Comparison of ENCODE assay signal across 8 cellular contexts in the genomic region with DNA sequence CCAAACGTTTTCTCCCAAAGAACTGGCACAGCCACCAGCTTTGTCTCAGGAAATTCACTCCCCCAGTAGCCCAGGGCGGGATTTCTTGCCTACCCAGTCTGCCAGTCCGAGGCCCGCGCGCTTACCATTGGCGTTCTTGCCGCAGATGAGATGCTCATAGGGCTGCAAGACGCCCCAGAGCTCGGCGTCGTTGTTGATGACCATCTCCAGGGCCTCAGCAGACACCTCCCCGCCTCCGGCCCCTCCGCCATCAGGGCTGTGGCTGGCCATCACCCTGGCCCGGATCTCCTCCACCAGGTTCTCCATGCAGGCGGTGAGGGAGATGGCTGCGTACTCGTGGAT. TPM values are rescaled to one million over a fixed set of nuclear protein-coding genes. Genes with fewer than 3 reads are reported as not detected.
DNase-seq lines count a peak whose midpoint lies in the region; ATAC-seq and TF ChIP-seq lines count a peak whose summit lies in the region.

No MANE protein-coding gene starts in this region.

- H3K27ac ChIP-seq in heart right ventricle (peak overlapping the region in 7 of 10 donors; percentile 57 to 87 (median 81)), gastrocnemius medialis (peak overlapping the region; percentile 90 to 96 (median 91))

- H3K4me1 ChIP-seq in heart right ventricle (peaks cover 9 to 46% (median 37%) of the 10 kb centered on the region in 9 donors), gastrocnemius medialis (peaks cover 24 to 30% of the 10 kb centered on the region in 2 donors)

- H3K27ac Mint-ChIP-seq in stimulated activated naive CD8-positive, alpha-beta T cell treated with anti-CD3 and anti-CD28 coated beads, Interleukin-15, Interleukin-2, amounts not matched to agents 100 ng/mL and 50 ng/mL, for 24 hours: no peak overlapping the region

- TF ChIP-seq POLR2A in gastrocnemius medialis (IDR thresholded peaks at IDR 0.05): no peak

- 2 to 4% methylated on average over 19 of the region's 19 CpGs for WGBS in heart right ventricle, 2 donors

- no peaks in the 10 kb centered on the region for H3K9me3 Mint-ChIP-seq in stimulated activated naive CD8-positive, alpha-beta T cell treated with anti-CD3 and anti-CD28 coated beads, Interleukin-15, Interleukin-2, amounts not matched to agents 100 ng/mL and 50 ng/mL, for 24 hours

- H3K4me3 Mint-ChIP-seq in stimulated activated naive CD8-positive, alpha-beta T cell treated with anti-CD3 and anti-CD28 coated beads, Interleukin-15, Interleukin-2, amounts not matched to agents 100 ng/mL and 50 ng/mL, for 24 hours: peak overlapping the region; percentile 83

- TF ChIP-seq CTCF in heart right ventricle (IDR thresholded peaks at IDR 0.05) (no peak), gastrocnemius medialis (IDR thresholded peaks at IDR 0.05 in 4 of 5, conservative IDR thresholded peaks at IDR 0.05 in 1 of 5) (no peak)

- in situ Hi-C loops in gastrocnemius medialis (cut with MboI; ENCODE audit: low sequenced_read_pairs in 4 of 4): loop anchor here in 2 of 4 donors (5.0 to 25.0 kb wide), 2 partner anchors 179 to 369 kb away; no protein-coding TSS in a partner anchor

- H3K4me3 ChIP-seq in heart right ventricle: peak overlapping the region; percentile 26 to 88 (median 68)
- peak overlapping the region; percentile 69 to 93 (median 79) for H3K4me3 ChIP-seq in gastrocnemius medialis

- H3K36me3 Mint-ChIP-seq in stimulated activated naive CD8-positive, alpha-beta T cell treated with anti-CD3 and anti-CD28 coated beads, Interleukin-15, Interleukin-2, amounts not matched to agents 100 ng/mL and 50 ng/mL, for 24 hours (ENCODE audit: low read depth): peaks cover 7% of the 10 kb centered on the region

- H3K27me3 ChIP-seq in heart right ventricle: peaks cover 0 to 48% (median 33%) of the 10 kb centered on the region in 7 donors
- peaks cover 0 to 11% (median 0%) of the 10 kb centered on the region in 3 donors for H3K27me3 ChIP-seq in gastrocnemius medialis

- peaks cover 28% of the 10 kb centered on the region for H3K4me1 Mint-ChIP-seq in stimulated activated naive CD8-positive, alpha-beta T cell treated with anti-CD3 and anti-CD28 coated beads, Interleukin-15, Interleukin-2, amounts not matched to agents 100 ng/mL and 50 ng/mL, for 24 hours (ENCODE audit: low read depth)

- no peaks in the 10 kb centered on the region for H3K9me3 ChIP-seq in heart right ventricle
- H3K9me3 ChIP-seq in gastrocnemius medialis: no peaks in the 10 kb centered on the region

- no peak for DNase-seq in stimulated activated naive CD8-positive, alpha-beta T cell treated with anti-CD3 and anti-CD28 coated beads, Interleukin-15, Interleukin-2, amounts not matched to agents 100 U/mL and 50 U/mL, for 24 hours
- DNase-seq in activated CD8-positive, alpha-beta memory T cell treated with anti-CD3 and anti-CD28 coated beads, Interleukin-2, amount 50 U/mL, for 48 hours: peak; percentile 61
- peak in 1 of 2 donors; percentile 23 for DNase-seq in heart right ventricle
- peak in 1 of 2 donors; percentile 18 for DNase-seq in gastrocnemius medialis
- no peak for DNase-seq in NCI-H2029 (lab: John Stamatoyannopoulos, UW)
- no peak for DNase-seq in pons (ENCODE audit: low spot score)

- H3K36me3 ChIP-seq in heart right ventricle (no peaks in the 10 kb centered on the region), gastrocnemius medialis (no peaks in the 10 kb centered on the region)

- H3K27me3 Mint-ChIP-seq in stimulated activated naive CD8-positive, alpha-beta T cell treated with anti-CD3 and anti-CD28 coated beads, Interleukin-15, Interleukin-2, amounts not matched to agents 100 ng/mL and 50 ng/mL, for 24 hours: peaks cover 59% of the 10 kb centered on the region

- intact Hi-C loops in heart right ventricle (cut with DNase I): loop anchor here in 7 of 10 donors (5.0 to 10.0 kb wide), 11 partner anchors 44 to 499 kb away; a partner anchor contains a TSS
- intact Hi-C loops in gastrocnemius medialis (cut with DNase I; ENCODE audit: low total_unique reads): loop anchor here (5.0 kb wide), 2 partner anchors 499 to 561 kb away; a partner anchor contains a TSS

- ATAC-seq in stimulated activated naive CD8-positive, alpha-beta T cell treated with anti-CD3 and anti-CD28 coated beads, Interleukin-15, Interleukin-2, amounts not matched to agents 100 U/mL and 50 U/mL, for 24 hours: no peak
- ATAC-seq in heart right ventricle (peak in 1 of 8 donors; percentile 2), gastrocnemius medialis (no peak), HG03175 (IDR thresholded peaks at IDR 0.05; ENCODE audit: unreplicated experiment) (no peak)

RNA-seq across cellular contexts. Expression of a gene that starts 1.3 kb away (rescaled TPM):
- total RNA-seq in heart right ventricle (10 to 100 TPM in 9 of 10 donors, 1 to 10 TPM in 1; 7.3 to 19.1 (median 15.8) TPM), gastrocnemius medialis (10 to 100 TPM in 2 of 4 donors, 1 to 10 TPM in 2; 8.8 to 30.7 (median 12.2) TPM)
- polyA plus RNA-seq in heart right ventricle: 10 to 100 TPM in 1 of 2 donors, 1 to 10 TPM in 1; 2.5 to 11.0 TPM
